8 cellular contexts compared by ENCODE assay signal in the genomic region with DNA sequence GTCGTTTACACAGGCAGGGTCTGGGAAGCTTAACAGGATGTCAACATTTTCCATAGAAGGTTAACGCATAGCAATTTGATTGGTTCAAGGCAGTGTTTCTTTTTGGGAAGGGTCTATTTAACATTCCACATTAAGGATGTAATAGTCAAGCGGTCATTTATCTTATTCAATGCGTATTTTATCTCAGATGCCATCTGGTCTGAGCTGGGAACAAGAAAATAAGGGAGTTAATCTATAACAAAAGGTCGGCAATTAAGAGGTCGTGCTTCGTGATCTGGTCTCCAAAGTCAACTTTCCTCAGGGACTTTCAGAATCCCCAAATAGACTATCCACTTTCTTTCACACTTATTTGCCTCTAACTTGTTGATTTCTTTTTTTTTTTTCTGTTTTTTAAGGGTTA. TPM values are rescaled to one million over a fixed set of nuclear protein-coding genes. Genes with fewer than 3 reads are reported as not detected.
DNase-seq lines count a peak whose midpoint lies in the region; ATAC-seq and TF ChIP-seq lines count a peak whose summit lies in the region.

No MANE protein-coding gene starts in this region.

- intact Hi-C loops in testis (cut with DNase I; ENCODE audit: low total_unique reads) (no loop called here), posterior vena cava (cut with DNase I) (no loop called here)

- no peaks in the 10 kb centered on the region for H3K36me3 ChIP-seq in testis (ENCODE audit: low read depth, missing control alignments)

- H3K4me3 ChIP-seq in testis: peak overlapping the region; percentile 66 to 86

- peaks cover 20% of the 10 kb centered on the region for H3K4me1 ChIP-seq in testis

- H3K27ac Mint-ChIP-seq in activated CD4-positive, alpha-beta T cell treated with anti-CD3 and anti-CD28 coated beads, Interleukin-2, amount 10 ng/mL, durations not matched to agents 7 days and 5 days: peak overlapping the region; percentile 92
- H3K27ac Mint-ChIP-seq in activated naive CD8-positive, alpha-beta T cell: peak overlapping the region; percentile 93

- peaks cover 18% of the 10 kb centered on the region for H3K9me3 Mint-ChIP-seq in activated CD4-positive, alpha-beta T cell treated with anti-CD3 and anti-CD28 coated beads, Interleukin-2, amount 10 ng/mL, durations not matched to agents 7 days and 5 days
- no peaks in the 10 kb centered on the region for H3K9me3 Mint-ChIP-seq in activated naive CD8-positive, alpha-beta T cell (ENCODE audit: low read depth)

- H3K36me3 Mint-ChIP-seq in activated CD4-positive, alpha-beta T cell treated with anti-CD3 and anti-CD28 coated beads, Interleukin-2, amount 10 ng/mL, durations not matched to agents 7 days and 5 days (ENCODE audit: low read depth): peaks cover 71% of the 10 kb centered on the region
- H3K36me3 Mint-ChIP-seq in activated naive CD8-positive, alpha-beta T cell: peaks cover 22% of the 10 kb centered on the region

- no peaks in the 10 kb centered on the region for H3K27me3 Mint-ChIP-seq in activated CD4-positive, alpha-beta T cell treated with anti-CD3 and anti-CD28 coated beads, Interleukin-2, amount 10 ng/mL, durations not matched to agents 7 days and 5 days
- no peaks in the 10 kb centered on the region for H3K27me3 Mint-ChIP-seq in activated naive CD8-positive, alpha-beta T cell

- no peaks in the 10 kb centered on the region for H3K27me3 ChIP-seq in testis

- no peaks in the 10 kb centered on the region for H3K9me3 ChIP-seq in testis

- ATAC-seq in HG02970 (IDR thresholded peaks at IDR 0.05; ENCODE audit: low FRiP score, unreplicated experiment): no peak
- no peak for ATAC-seq in HG03135 (IDR thresholded peaks at IDR 0.05; ENCODE audit: unreplicated experiment)

- 11% methylated on average over 7 of the region's 7 CpGs for WGBS in testis, 2 donors

- H3K4me1 Mint-ChIP-seq in activated CD4-positive, alpha-beta T cell treated with anti-CD3 and anti-CD28 coated beads, Interleukin-2, amount 10 ng/mL, durations not matched to agents 7 days and 5 days: peaks cover 58% of the 10 kb centered on the region
- H3K4me1 Mint-ChIP-seq in activated naive CD8-positive, alpha-beta T cell (ENCODE audit: low read depth): peaks cover 73% of the 10 kb centered on the region

- POLR2A ChIA-PET in activated CD4-positive, alpha-beta T cell treated with anti-CD3 and anti-CD28 coated beads, Interleukin-2, amount 10 ng/mL, durations not matched to agents 7 days and 5 days (lab: Charles Lee): interaction anchor here (0.5 to 0.7 kb wide), 2 partner anchors 33 to 59 kb away, joined by 4 to 5 read pairs; no protein-coding TSS in a partner anchor

- CTCF ChIA-PET in activated CD4-positive, alpha-beta T cell treated with anti-CD3 and anti-CD28 coated beads, Interleukin-2, amount 10 ng/mL, durations not matched to agents 7 days and 5 days (lab: Charles Lee): interaction anchor here (1.2 to 2.5 kb wide), 4 partner anchors 9 to 66 kb away, joined by 3 to 10 read pairs (median 3); no protein-coding TSS in a partner anchor

- TF ChIP-seq POLR2A in testis (IDR thresholded peaks at IDR 0.05): no peak

- no peak for TF ChIP-seq CTCF in testis (IDR thresholded peaks at IDR 0.05)

- peak overlapping the region; percentile 79 for H3K4me3 Mint-ChIP-seq in activated CD4-positive, alpha-beta T cell treated with anti-CD3 and anti-CD28 coated beads, Interleukin-2, amount 10 ng/mL, durations not matched to agents 7 days and 5 days
- H3K4me3 Mint-ChIP-seq in activated naive CD8-positive, alpha-beta T cell: peak overlapping the region; percentile 91

- DNase-seq in activated CD4-positive, alpha-beta T cell treated with anti-CD3 and anti-CD28 coated beads, Interleukin-2, amount 10 ng/mL, durations not matched to agents 7 days and 5 days: no peak
- DNase-seq in activated CD4-positive, alpha-beta T cell treated with anti-CD3 and anti-CD28 coated beads, Interleukin-2, amount 50 U/mL, for 1 hour: no peak
- DNase-seq in kidney glomerular epithelial cell (lab: John Stamatoyannopoulos, UW): peak; percentile 36
- no peak for DNase-seq in testis
- DNase-seq in posterior vena cava (ENCODE audit: low spot score): no peak

- H3K27ac ChIP-seq in testis: peak overlapping the region; percentile 89 to 91

RNA-seq across cellular contexts. Expression of a gene that starts 0.6 kb away (rescaled TPM):
- total RNA-seq in activated CD4-positive, alpha-beta T cell treated with anti-CD3 and anti-CD28 coated beads, Interleukin-2, amount 10 ng/mL, durations not matched to agents 7 days and 5 days: 100 to 1,000 TPM; 137 to 183 TPM
- total RNA-seq in testis (100 to 1,000 TPM in 1 of 2 donors, 10 to 100 TPM in 1; 96.1 to 101 TPM), posterior vena cava (10 to 100 TPM; 46.4 to 51.0 TPM)
- 13.7 TPM for polyA plus RNA-seq in testis (ENCODE audit: insufficient read depth, low read depth, low replicate concordance)
